ENCODE assay signal across 22 cellular contexts in the genomic region with DNA sequence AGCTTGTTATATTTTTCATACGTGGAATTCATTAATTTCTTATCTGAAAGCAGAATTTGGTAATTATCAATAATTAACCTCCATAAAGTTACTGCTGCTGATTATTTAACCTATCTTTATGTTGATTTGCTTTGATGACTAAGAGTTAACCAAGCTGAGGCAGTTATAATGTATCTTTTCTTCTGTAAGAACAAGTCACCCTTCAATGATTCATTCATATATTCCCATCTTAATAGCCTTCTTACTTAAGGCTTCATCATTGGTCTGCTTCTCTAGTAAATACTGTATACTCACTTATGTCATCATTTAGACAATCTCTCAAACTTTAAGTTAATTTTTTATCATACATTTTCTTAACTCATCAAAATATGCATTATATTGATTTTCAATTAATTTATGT.
DNase-seq lines count a peak whose midpoint lies in the region; ATAC-seq, FAIRE-seq and TF ChIP-seq lines count a peak whose summit lies in the region.
"Had no signal": no experiment of that assay in that cellular context is flagged by ENCODE, and none has a peak within 500 bp of the region (broad histone marks: within the 10 kb centered on the region; RNA-seq: fewer than 3 reads in every experiment).

No MANE protein-coding gene starts in this region.

- no peak overlapping the region for H3K4me3 ChIP-seq in ACC112 (ENCODE audit: low read depth, low read length)
- no peak overlapping the region for H3K4me3 ChIP-seq in fibroblast of mammary gland (ENCODE audit: control insufficient read depth, low read depth, low read length)
- H3K4me3 ChIP-seq in pancreas, result no peak overlapping the region
- H3K4me3 ChIP-seq in hepatocyte, result no peak overlapping the region
- H3K4me3 ChIP-seq: MG63, PC-9, SK-N-MC had no signal

- H4K20me1 ChIP-seq in hepatocyte (ENCODE audit: insufficient read depth, poor library complexity, severe bottlenecking), result no peaks in the 10 kb centered on the region

- H3K27ac ChIP-seq in ACC112 (ENCODE audit: low read depth, low read length) (peak overlapping the region; percentile 37), VCaP (peak overlapping the region; percentile 81), pancreas (no peak overlapping the region), hepatocyte (no peak overlapping the region)
- H3K27ac ChIP-seq: HL-60, PC-9, SK-N-MC had no signal

- TF ChIP-seq CTCF in VCaP (conservative IDR thresholded peaks at IDR 0.05) (no peak), fibroblast of mammary gland (conservative IDR thresholded peaks at IDR 0.05; ENCODE audit: control insufficient read depth, insufficient read depth, low read depth, low read length) (no peak), pancreas (IDR thresholded peaks at IDR 0.05) (no peak), hepatocyte (IDR thresholded peaks at IDR 0.05; ENCODE audit: poor library complexity) (no peak)

- H3K27me3 Mint-ChIP-seq in stimulated activated naive B cell treated with anti-CD40 and anti-IgM and Interleukin-4, amounts not matched to agents 10 μg/mL and 1 μg/mL and 100 μg/mL, for 72 hours, result no peaks in the 10 kb centered on the region
- H3K27me3 Mint-ChIP-seq: CD4-positive, alpha-beta T cell; IgD-negative memory B cell had no signal

- no peaks in the 10 kb centered on the region for H3K4me1 Mint-ChIP-seq in stimulated activated naive B cell treated with anti-CD40 and anti-IgM and Interleukin-4, amounts not matched to agents 10 μg/mL and 1 μg/mL and 100 μg/mL, for 72 hours

- H3K4me3 Mint-ChIP-seq in stimulated activated naive B cell treated with anti-CD40 and anti-IgM and Interleukin-4, amounts not matched to agents 10 μg/mL and 1 μg/mL and 100 μg/mL, for 72 hours, result no peak overlapping the region
- H3K4me3 Mint-ChIP-seq: CD4-positive, alpha-beta T cell; IgD-negative memory B cell had no signal

- H3K4me2 ChIP-seq in hepatocyte, result no peak overlapping the region
- H3K4me2 ChIP-seq: PC-9 had no signal

- H3K79me2 ChIP-seq in ACC112 (ENCODE audit: control insufficient read depth, insufficient read depth, low read length, unreplicated experiment) (no peaks in the 10 kb centered on the region), hepatocyte (no peaks in the 10 kb centered on the region)

- no peak for FAIRE-seq in pancreas (lab: Jason Lieb, UNC)

- H3K27ac Mint-ChIP-seq in stimulated activated naive B cell treated with anti-CD40 and anti-IgM and Interleukin-4, amounts not matched to agents 10 μg/mL and 1 μg/mL and 100 μg/mL, for 72 hours, result no peak overlapping the region
- H3K27ac Mint-ChIP-seq: CD4-positive, alpha-beta T cell; IgD-negative memory B cell had no signal

- H3K9me2 ChIP-seq in hepatocyte (replicated peaks; ENCODE audit: insufficient read depth), result no peaks in the 10 kb centered on the region

- H3K36me3 ChIP-seq in ACC112 (ENCODE audit: insufficient read depth, low read length) (no peaks in the 10 kb centered on the region), pancreas (no peaks in the 10 kb centered on the region), hepatocyte (replicated peaks; ENCODE audit: insufficient read depth, low read depth) (no peaks in the 10 kb centered on the region)
- H3K36me3 ChIP-seq: MG63 had no signal

- no peak for ATAC-seq in pancreas
- no peak for ATAC-seq in stimulated activated naive B cell treated with anti-CD40 and anti-IgM and Interleukin-4, amounts not matched to agents 10 μg/mL and 1 μg/mL and 100 μg/mL, for 72 hours (replicated peaks)
- no peak for ATAC-seq in stimulated activated naive CD8-positive, alpha-beta T cell treated with anti-CD3 and anti-CD28 coated beads, Interleukin-15, Interleukin-2, amounts not matched to agents 100 U/mL and 50 U/mL, for 24 hours
- ATAC-seq: Right ventricle myocardium inferior had no signal

- intact Hi-C loops in pancreas (cut with DNase I), result no loop called here

- H3K9me3 Mint-ChIP-seq in stimulated activated naive B cell treated with anti-CD40 and anti-IgM and Interleukin-4, amounts not matched to agents 10 μg/mL and 1 μg/mL and 100 μg/mL, for 72 hours, result peaks cover 0 to 5% of the 10 kb centered on the region in 2 donors

- 32 to 42% methylated on average over 1 of the region's 1 CpG for WGBS in pancreas, 2 donors
- WGBS in hepatocyte (ENCODE audit: low lambda C conversion rate, missing lambda C conversion rate), result 31% methylated on average over 1 of the region's 1 CpG

- H3K9me3 ChIP-seq in pancreas, result no peaks in the 10 kb centered on the region
- H3K9me3 ChIP-seq in hepatocyte (ENCODE audit: low read depth), result no peaks in the 10 kb centered on the region
- H3K9me3 ChIP-seq: MG63 had no signal

- DNase-seq in HT1080 (ENCODE audit: low read depth), result peak; percentile 49
- DNase-seq in fibroblast of mammary gland (ENCODE audit: low read depth), result peak; percentile 68
- DNase-seq in pancreas, result no peak
- DNase-seq in stimulated activated naive B cell treated with anti-CD40 and anti-IgM and Interleukin-4, amounts not matched to agents 10 μg/mL and 1 μg/mL and 100 μg/mL, for 72 hours, result no peak
- DNase-seq in stimulated activated naive CD8-positive, alpha-beta T cell treated with anti-CD3 and anti-CD28 coated beads, Interleukin-15, Interleukin-2, amounts not matched to agents 100 U/mL and 50 U/mL, for 24 hours, result no peak
- no peak for DNase-seq in hepatocyte (ENCODE audit: low spot score)
- DNase-seq: CD4-positive, alpha-beta T cell; DMS53; H7; Karpas-422; MG63; NCI-H1048; NCI-H1436; NCI-H1930; NCI-H526; PC-9 had no signal

- H3K4me1 ChIP-seq in ACC112 (ENCODE audit: control insufficient read depth, insufficient read depth, low read length, unreplicated experiment) (peaks cover 13% of the 10 kb centered on the region), pancreas (no peaks in the 10 kb centered on the region), hepatocyte (ENCODE audit: insufficient read depth) (no peaks in the 10 kb centered on the region)

- H2AFZ ChIP-seq in ACC112 (ENCODE audit: low read length, unreplicated experiment), result no peak overlapping the region
- no peak overlapping the region for H2AFZ ChIP-seq in hepatocyte
- H2AFZ ChIP-seq: PC-9 had no signal

- H3K36me3 Mint-ChIP-seq in stimulated activated naive B cell treated with anti-CD40 and anti-IgM and Interleukin-4, amounts not matched to agents 10 μg/mL and 1 μg/mL and 100 μg/mL, for 72 hours, result no peaks in the 10 kb centered on the region
- H3K36me3 Mint-ChIP-seq: IgD-negative memory B cell had no signal

- no peaks in the 10 kb centered on the region for H3K27me3 ChIP-seq in ACC112 (ENCODE audit: insufficient read depth, low read length)
- H3K27me3 ChIP-seq in pancreas, result no peaks in the 10 kb centered on the region
- no peaks in the 10 kb centered on the region for H3K27me3 ChIP-seq in hepatocyte
- H3K27me3 ChIP-seq: MG63 had no signal

Comparison
In these comparisons a context has a peak if more than half of its experiments do, and no peak if none do; other contexts are left out.
1. H3K27ac ChIP-seq: peak in ACC112 (single experiment) and VCaP (single experiment); none in pancreas (0 of 4) and hepatocyte (single experiment).
2. DNase-seq: peak in HT1080 (single experiment) and fibroblast of mammary gland (single experiment); none in pancreas (0 of 6), stimulated activated naive B cell treated with anti-CD40 and anti-IgM and Interleukin-4, amounts not matched to agents 10 μg/mL and 1 μg/mL and 100 μg/mL, for 72 hours (single experiment), stimulated activated naive CD8-positive, alpha-beta T cell treated with anti-CD3 and anti-CD28 coated beads, Interleukin-15, Interleukin-2, amounts not matched to agents 100 U/mL and 50 U/mL, for 24 hours (single experiment) and hepatocyte (single experiment).